ENCODE assay signal across 23 cellular contexts in the genomic region with DNA sequence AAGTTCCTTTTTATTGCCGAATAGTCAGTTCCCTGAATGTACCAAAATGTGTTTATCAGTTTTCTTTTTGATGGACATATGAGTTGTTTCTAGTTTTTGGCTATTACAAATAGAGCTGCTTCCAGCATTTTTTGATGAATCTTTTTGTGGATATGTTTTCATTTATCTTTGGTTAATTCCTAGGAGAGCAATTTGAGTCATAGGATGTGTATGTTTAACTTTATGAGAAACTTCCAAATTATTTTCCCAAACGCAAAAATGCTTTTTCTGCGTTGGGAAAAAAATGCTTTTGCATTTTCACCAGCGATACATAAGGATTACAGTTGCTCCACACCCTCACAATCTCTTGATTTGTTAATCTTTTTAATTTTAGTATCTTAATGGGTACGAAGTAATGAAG.
"Had no signal": no experiment of that assay in that cellular context is flagged by ENCODE, and none has a peak within 500 bp of the region (broad histone marks: within the 10 kb centered on the region; RNA-seq: fewer than 3 reads in every experiment).

No MANE protein-coding gene starts in this region.

- H3K4me1 ChIP-seq: breast epithelium, colonic mucosa, esophagus squamous epithelium had no signal

- H3K27me3 Mint-ChIP-seq: activated CD4-positive, alpha-beta T cell treated with anti-CD3 and anti-CD28 coated beads, Interleukin-2, amount 10 ng/mL, durations not matched to agents 7 days and 5 days; activated naive CD8-positive, alpha-beta T cell; activated T-cell treated with anti-CD3 and anti-CD28 coated beads, Interleukin-2, amount 50 U/mL, for 24 hours; activated T-helper 17 cell treated with anti-CD3 and anti-CD28 coated beads, Interleukin-2, amount 50 U/mL, for 72 hours; memory B cell; progenitor cell of endocrine pancreas; T-cell; type B pancreatic cell had no signal

- H3K9me3 Mint-ChIP-seq: activated CD4-positive, alpha-beta T cell treated with anti-CD3 and anti-CD28 coated beads, Interleukin-2, amount 10 ng/mL, durations not matched to agents 7 days and 5 days; activated T-cell treated with anti-CD3 and anti-CD28 coated beads, Interleukin-2, amount 50 U/mL, for 24 hours; activated T-helper 17 cell treated with anti-CD3 and anti-CD28 coated beads, Interleukin-2, amount 50 U/mL, for 72 hours; endodermal cell; memory B cell; nephron; T-cell; T-helper 2 cell treated with Interferon-gamma antibody and Interleukin-4, amounts not matched to agents 5 μg/mL and 100 μg/mL, for 36 hours; type B pancreatic cell had no signal

- ATAC-seq: activated CD4-positive, CD25-positive, alpha-beta regulatory T cell treated with anti-CD3 and anti-CD28 coated beads, Interleukin-2, amount 50 U/mL, for 24 hours; activated T-helper 17 cell treated with anti-CD3 and anti-CD28 coated beads, Interleukin-2, amount 50 U/mL, for 72 hours; heart left ventricle; left cardiac atrium; T-cell had no signal

- H3K27me3 ChIP-seq: breast epithelium, colonic mucosa, esophagus squamous epithelium, heart left ventricle had no signal

- H3K36me3 Mint-ChIP-seq: T-cell, type B pancreatic cell had no signal

- H3K4me3 Mint-ChIP-seq: activated CD4-positive, alpha-beta T cell treated with anti-CD3 and anti-CD28 coated beads, Interleukin-2, amount 10 ng/mL, durations not matched to agents 7 days and 5 days; activated naive CD8-positive, alpha-beta T cell; activated T-cell treated with anti-CD3 and anti-CD28 coated beads, Interleukin-2, amount 50 U/mL, for 24 hours; activated T-helper 17 cell treated with anti-CD3 and anti-CD28 coated beads, Interleukin-2, amount 50 U/mL, for 72 hours; endodermal cell; memory B cell; nephron; T-cell; T-helper 2 cell treated with Interferon-gamma antibody and Interleukin-4, amounts not matched to agents 5 μg/mL and 100 μg/mL, for 36 hours; type B pancreatic cell had no signal

- H3K9me3 ChIP-seq: breast epithelium, colonic mucosa, esophagus squamous epithelium, heart left ventricle, thoracic aorta had no signal

- H3K4me1 Mint-ChIP-seq: activated CD4-positive, alpha-beta T cell treated with anti-CD3 and anti-CD28 coated beads, Interleukin-2, amount 10 ng/mL, durations not matched to agents 7 days and 5 days; activated T-helper 17 cell treated with anti-CD3 and anti-CD28 coated beads, Interleukin-2, amount 50 U/mL, for 72 hours; T-cell had no signal

- DNase-seq: activated CD4-positive, alpha-beta T cell treated with anti-CD3 and anti-CD28 coated beads, Interleukin-2, amount 10 ng/mL, durations not matched to agents 7 days and 5 days; activated T-cell treated with anti-CD3 and anti-CD28 coated beads, Interleukin-2, amount 50 U/mL, for 24 hours; colonic mucosa; endodermal cell; esophagus squamous epithelium; heart left ventricle; left cardiac atrium; occipital lobe; retina; stimulated activated CD4-positive, alpha-beta T cell treated with anti-CD3 and anti-CD28 coated beads, Interleukin-2, amount 100 ng/mL, for 48 hours; stimulated activated naive CD4-positive, alpha-beta T cell; T-cell had no signal

- H3K36me3 ChIP-seq: breast epithelium, colonic mucosa, esophagus squamous epithelium, thoracic aorta had no signal

- H3K27ac Mint-ChIP-seq: activated CD4-positive, alpha-beta T cell treated with anti-CD3 and anti-CD28 coated beads, Interleukin-2, amount 10 ng/mL, durations not matched to agents 7 days and 5 days; activated naive CD8-positive, alpha-beta T cell; activated T-cell treated with anti-CD3 and anti-CD28 coated beads, Interleukin-2, amount 50 U/mL, for 24 hours; activated T-helper 17 cell treated with anti-CD3 and anti-CD28 coated beads, Interleukin-2, amount 50 U/mL, for 72 hours; endodermal cell; memory B cell; nephron; progenitor cell of endocrine pancreas; T-cell; T-helper 2 cell treated with Interferon-gamma antibody and Interleukin-4, amounts not matched to agents 5 μg/mL and 100 μg/mL, for 36 hours; type B pancreatic cell had no signal

- H3K27ac ChIP-seq: breast epithelium, colonic mucosa, esophagus squamous epithelium, heart left ventricle, thoracic aorta, VCaP had no signal

- H3K4me3 ChIP-seq: breast epithelium, colonic mucosa, esophagus squamous epithelium, heart left ventricle, thoracic aorta had no signal
